22 cellular contexts compared by ENCODE assay signal in the genomic region with DNA sequence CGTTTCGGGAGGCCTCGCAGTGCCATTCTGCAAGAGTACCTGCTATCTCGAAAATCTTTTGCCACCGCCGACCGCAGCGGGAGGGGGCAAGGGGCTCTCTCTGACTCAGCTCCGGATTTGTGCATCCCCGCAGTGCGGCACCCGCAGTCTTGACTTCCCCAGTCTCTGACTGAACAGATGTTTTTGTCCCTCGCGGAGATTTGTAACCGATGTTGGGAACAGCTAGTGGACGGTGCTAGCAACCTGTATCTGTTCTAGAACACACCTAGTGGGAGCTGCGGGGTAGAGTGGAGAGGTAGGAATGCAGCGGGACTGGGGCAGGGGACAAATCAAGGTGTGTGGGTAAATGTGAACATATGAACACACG. TPM values are rescaled to one million over a fixed set of nuclear protein-coding genes. Genes with fewer than 3 reads are reported as not detected.
DNase-seq lines count a peak whose midpoint lies in the region; ATAC-seq and TF ChIP-seq lines count a peak whose summit lies in the region.
"Had no signal": no experiment of that assay in that cellular context is flagged by ENCODE, and none has a peak within 500 bp of the region (broad histone marks: within the 10 kb centered on the region; RNA-seq: fewer than 3 reads in every experiment).

No MANE protein-coding gene starts in this region.

- H3K36me3 Mint-ChIP-seq in activated naive CD4-positive, alpha-beta T cell treated with anti-CD3 and anti-CD28 coated beads, Interleukin-2, amount 50 U/mL, for 24 hours, result no peaks in the 10 kb centered on the region
- peaks cover 4% of the 10 kb centered on the region for H3K36me3 Mint-ChIP-seq in activated naive CD8-positive, alpha-beta T cell treated with anti-CD3 and anti-CD28 coated beads for 36 hours
- peaks cover 3 to 5% of the 10 kb centered on the region in 2 donors for H3K36me3 Mint-ChIP-seq in stimulated activated naive B cell treated with anti-CD40 and anti-IgM and Interleukin-4, amounts not matched to agents 10 μg/mL and 1 μg/mL and 100 μg/mL, for 72 hours
- H3K36me3 Mint-ChIP-seq: CD8-positive, alpha-beta memory T cell had no signal

- H3K4me3 ChIP-seq in lower lobe of right lung, result no peak overlapping the region
- H3K4me3 ChIP-seq: right lobe of liver had no signal

- no peaks in the 10 kb centered on the region for H3K9me3 Mint-ChIP-seq in activated naive CD4-positive, alpha-beta T cell treated with anti-CD3 and anti-CD28 coated beads, Interleukin-2, amount 50 U/mL, for 24 hours
- peaks cover 6% of the 10 kb centered on the region for H3K9me3 Mint-ChIP-seq in activated naive CD8-positive, alpha-beta T cell treated with anti-CD3 and anti-CD28 coated beads for 36 hours
- H3K9me3 Mint-ChIP-seq in stimulated activated naive B cell treated with anti-CD40 and anti-IgM and Interleukin-4, amounts not matched to agents 10 μg/mL and 1 μg/mL and 100 μg/mL, for 72 hours, result peaks cover 2 to 3% of the 10 kb centered on the region in 2 donors

- peak overlapping the region; percentile 44 for H3K4me3 Mint-ChIP-seq in activated naive CD4-positive, alpha-beta T cell treated with anti-CD3 and anti-CD28 coated beads, Interleukin-2, amount 50 U/mL, for 24 hours
- peak overlapping the region; percentile 2 for H3K4me3 Mint-ChIP-seq in activated naive CD8-positive, alpha-beta T cell treated with anti-CD3 and anti-CD28 coated beads for 36 hours
- H3K4me3 Mint-ChIP-seq in stimulated activated naive B cell treated with anti-CD40 and anti-IgM and Interleukin-4, amounts not matched to agents 10 μg/mL and 1 μg/mL and 100 μg/mL, for 72 hours, result peak overlapping the region in 1 of 2 donors; percentile 57
- H3K4me3 Mint-ChIP-seq: activated CD8-positive, alpha-beta memory T cell treated with anti-CD3 and anti-CD28 coated beads, Interleukin-2, amount 10 ng/mL, durations not matched to agents 7 days and 5 days; HFFc6 had no signal

- H3K4me1 ChIP-seq in lower lobe of right lung, result peaks cover 22% of the 10 kb centered on the region

- no peaks in the 10 kb centered on the region for H3K36me3 ChIP-seq in lower lobe of right lung
- H3K36me3 ChIP-seq: neutrophil, right lobe of liver had no signal

- H3K27ac ChIP-seq in lower lobe of right lung, result no peak overlapping the region
- H3K27ac ChIP-seq: dorsolateral prefrontal cortex, neutrophil, right lobe of liver, RWPE1 had no signal

- no peak for TF ChIP-seq CTCF in lower lobe of right lung (IDR thresholded peaks at IDR 0.05)

- H3K27me3 Mint-ChIP-seq in activated naive CD4-positive, alpha-beta T cell treated with anti-CD3 and anti-CD28 coated beads, Interleukin-2, amount 50 U/mL, for 24 hours, result peaks cover 66% of the 10 kb centered on the region
- H3K27me3 Mint-ChIP-seq in activated naive CD8-positive, alpha-beta T cell treated with anti-CD3 and anti-CD28 coated beads for 36 hours, result peaks cover 85% of the 10 kb centered on the region
- H3K27me3 Mint-ChIP-seq in stimulated activated naive B cell treated with anti-CD40 and anti-IgM and Interleukin-4, amounts not matched to agents 10 μg/mL and 1 μg/mL and 100 μg/mL, for 72 hours, result peaks cover 73 to 86% of the 10 kb centered on the region in 2 donors

- no peaks in the 10 kb centered on the region for H3K9me3 ChIP-seq in lower lobe of right lung
- H3K9me3 ChIP-seq: neutrophil, right lobe of liver had no signal

- intact Hi-C loops in lower lobe of right lung (cut with DNase I), result no loop called here

- H3K4me1 Mint-ChIP-seq in activated naive CD4-positive, alpha-beta T cell treated with anti-CD3 and anti-CD28 coated beads, Interleukin-2, amount 50 U/mL, for 24 hours, result peaks cover 14% of the 10 kb centered on the region
- peaks cover 12% of the 10 kb centered on the region for H3K4me1 Mint-ChIP-seq in activated naive CD8-positive, alpha-beta T cell treated with anti-CD3 and anti-CD28 coated beads for 36 hours
- peaks cover 11 to 15% of the 10 kb centered on the region in 2 donors for H3K4me1 Mint-ChIP-seq in stimulated activated naive B cell treated with anti-CD40 and anti-IgM and Interleukin-4, amounts not matched to agents 10 μg/mL and 1 μg/mL and 100 μg/mL, for 72 hours

- H3K27me3 ChIP-seq in lower lobe of right lung (ENCODE audit: low read depth), result peaks cover 73% of the 10 kb centered on the region

- H3K27ac Mint-ChIP-seq in activated naive CD4-positive, alpha-beta T cell treated with anti-CD3 and anti-CD28 coated beads, Interleukin-2, amount 50 U/mL, for 24 hours, result no peak overlapping the region
- H3K27ac Mint-ChIP-seq in activated naive CD8-positive, alpha-beta T cell treated with anti-CD3 and anti-CD28 coated beads for 36 hours, result no peak overlapping the region
- peak overlapping the region; percentile 65 for H3K27ac Mint-ChIP-seq in stimulated activated naive B cell treated with anti-CD40 and anti-IgM and Interleukin-4, amounts not matched to agents 10 μg/mL and 1 μg/mL and 100 μg/mL, for 72 hours
- H3K27ac Mint-ChIP-seq: activated CD8-positive, alpha-beta memory T cell treated with anti-CD3 and anti-CD28 coated beads, Interleukin-2, amount 10 ng/mL, durations not matched to agents 7 days and 5 days; CD8-positive, alpha-beta memory T cell; HFFc6 had no signal

- no peak for DNase-seq in activated naive CD4-positive, alpha-beta T cell treated with anti-CD3 and anti-CD28 coated beads, Interleukin-2, amount 50 U/mL, for 16 hours
- no peak for DNase-seq in activated naive CD8-positive, alpha-beta T cell treated with anti-CD3 and anti-CD28 coated beads for 36 hours
- DNase-seq in iPS-NIHi7 (ENCODE audit: extremely low spot score) (peak; percentile 33), lower lobe of right lung (no peak), NAMALWA (ENCODE audit: low spot score) (no peak)
- no peak for DNase-seq in stimulated activated naive B cell treated with anti-CD40 and anti-IgM and Interleukin-4, amounts not matched to agents 10 μg/mL and 1 μg/mL and 100 μg/mL, for 72 hours
- DNase-seq: activated CD8-positive, alpha-beta memory T cell treated with anti-CD3 and anti-CD28 coated beads, Interleukin-2, amount 10 ng/mL, durations not matched to agents 7 days and 5 days; activated gamma-delta T cell; CD8-positive, alpha-beta memory T cell; DND-41; dorsolateral prefrontal cortex; HFFc6; mesendoderm; NCI-H187; NCI-H446; right lobe of liver; stimulated activated CD4-positive, alpha-beta T cell treated with anti-CD3 and anti-CD28 coated beads, Interleukin-1b, Interleukin-23, amount 100 ng/mL, for 48 hours had no signal

- no peak for ATAC-seq in stimulated activated naive B cell treated with anti-CD40 and anti-IgM and Interleukin-4, amounts not matched to agents 10 μg/mL and 1 μg/mL and 100 μg/mL, for 72 hours (replicated peaks)
- no peak for ATAC-seq in lower lobe of right lung
- no peak for ATAC-seq in GM21825 (IDR thresholded peaks at IDR 0.05; ENCODE audit: unreplicated experiment)
- ATAC-seq: activated CD8-positive, alpha-beta memory T cell treated with anti-CD3 and anti-CD28 coated beads, Interleukin-2, amount 10 ng/mL, durations not matched to agents 7 days and 5 days had no signal

RNA-seq across cellular contexts. Expression of a gene that starts 17.2 kb away (rescaled TPM):
- total RNA-seq in activated naive CD8-positive, alpha-beta T cell treated with anti-CD3 and anti-CD28 coated beads for 36 hours, result not detected
- not detected for total RNA-seq in lower lobe of right lung
- total RNA-seq: activated CD8-positive, alpha-beta memory T cell treated with anti-CD3 and anti-CD28 coated beads, Interleukin-2, amount 10 ng/mL, durations not matched to agents 7 days and 5 days; CD8-positive, alpha-beta memory T cell; HFFc6; right lobe of liver; subcutaneous adipose tissue had no signal
